8 cellular contexts compared by ENCODE assay signal in the genomic region with DNA sequence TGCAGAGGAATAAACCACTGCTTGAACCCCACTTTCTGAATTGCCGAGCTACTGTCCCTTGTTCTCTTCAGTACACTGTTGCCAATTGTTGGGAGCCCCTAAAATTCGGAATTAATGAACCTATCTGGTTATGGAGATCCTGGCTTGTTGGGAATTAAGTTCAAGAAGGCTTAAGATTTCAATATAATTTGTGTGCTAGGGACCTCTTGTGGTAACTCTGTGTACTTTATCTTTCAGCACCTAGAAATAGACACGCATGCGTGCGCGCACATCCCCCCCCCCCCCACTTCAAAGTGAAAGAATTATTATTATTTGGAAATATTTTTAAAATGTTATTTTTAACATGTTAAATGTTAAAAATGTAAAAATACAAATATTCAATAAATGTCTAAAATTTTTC. TPM values are rescaled to one million over a fixed set of nuclear protein-coding genes. Genes with fewer than 3 reads are reported as not detected.
DNase-seq lines count a peak whose midpoint lies in the region; ATAC-seq, FAIRE-seq and TF ChIP-seq lines count a peak whose summit lies in the region.

No MANE protein-coding gene starts in this region.

- no peaks in the 10 kb centered on the region for H3K9me2 ChIP-seq in SK-N-SH

- DNase-seq in DND-41 (no peak), SK-N-SH (peak; percentile 69), fibroblast of mammary gland (ENCODE audit: low read depth) (peak; percentile 74), pancreas (no peak), NCI-H510A treated with DMSO at 0.1 percent for 48 hours (lab: John Stamatoyannopoulos, UW) (no peak), aorta (no peak)
- peak; percentile 47 for DNase-seq in Jurkat, Clone E6-1 (ENCODE audit: low read depth, low spot score)
- DNase-seq in activated naive CD4-positive, alpha-beta T cell treated with anti-CD3 and anti-CD28 coated beads, Interleukin-2, amount 50 U/mL, for 72 hours (ENCODE audit: low spot score in 2 of 2), result no peak

- no peaks in the 10 kb centered on the region for H3K36me3 ChIP-seq in DND-41 (ENCODE audit: insufficient read depth, low read length)
- H3K36me3 ChIP-seq in SK-N-SH (replicated peaks in 1 of 2; ENCODE audit: control insufficient read depth in 1 of 2, insufficient read depth in 2 of 2, low read length in 1 of 2), result no peaks in the 10 kb centered on the region
- H3K36me3 ChIP-seq in pancreas, result no peaks in the 10 kb centered on the region
- H3K36me3 ChIP-seq in aorta (ENCODE audit: control insufficient read depth in 1 of 2, insufficient read depth in 2 of 2, low read length in 1 of 2), result no peaks in the 10 kb centered on the region

- TF ChIP-seq EP300 in SK-N-SH (IDR thresholded peaks at IDR 0.05; ENCODE audit: borderline replicate concordance in 1 of 2, low read depth in 1 of 2, low read length in 1 of 2), result no peak

- H3K27me3 ChIP-seq in DND-41 (ENCODE audit: insufficient read depth, low read length, poor library complexity), result no peaks in the 10 kb centered on the region
- H3K27me3 ChIP-seq in SK-N-SH (ENCODE audit: insufficient read depth), result no peaks in the 10 kb centered on the region
- H3K27me3 ChIP-seq in pancreas, result no peaks in the 10 kb centered on the region
- H3K27me3 ChIP-seq in aorta (ENCODE audit: control insufficient read depth in 1 of 2, insufficient read depth in 2 of 2, low read length in 1 of 2), result no peaks in the 10 kb centered on the region

- TF ChIP-seq CTCF in DND-41 (IDR thresholded peaks at IDR 0.05; ENCODE audit: borderline replicate concordance, extremely low read depth, low read length, poor library complexity, severe bottlenecking) (peak; percentile 58), SK-N-SH (IDR thresholded peaks at IDR 0.05) (peak; percentile 69), fibroblast of mammary gland (conservative IDR thresholded peaks at IDR 0.05; ENCODE audit: control insufficient read depth, insufficient read depth, low read depth, low read length) (peak; percentile 51), pancreas (IDR thresholded peaks at IDR 0.05) (peak; percentile 8 to 32 (median 15))

- no peak overlapping the region for H3K27ac Mint-ChIP-seq in activated naive CD4-positive, alpha-beta T cell treated with anti-CD3 and anti-CD28 coated beads, Interleukin-2, amount 50 U/mL, for 72 hours

- H3K4me1 ChIP-seq in DND-41 (ENCODE audit: insufficient read depth, low read length) (no peaks in the 10 kb centered on the region), SK-N-SH (ENCODE audit: control insufficient read depth in 1 of 2, insufficient read depth in 2 of 2, low read depth in 1 of 2, low read length in 1 of 2) (no peaks in the 10 kb centered on the region), pancreas (no peaks in the 10 kb centered on the region), aorta (ENCODE audit: control insufficient read depth in 1 of 2, insufficient read depth in 2 of 2, low read length in 2 of 2) (no peaks in the 10 kb centered on the region)

- H3K9ac ChIP-seq in DND-41 (ENCODE audit: low read depth, low read length) (no peak overlapping the region), SK-N-SH (no peak overlapping the region)

- peak; percentile 80 for TF ChIP-seq RAD21 in SK-N-SH (IDR thresholded peaks at IDR 0.05; ENCODE audit: low read length)

- no peaks in the 10 kb centered on the region for H3K9me3 ChIP-seq in DND-41 (ENCODE audit: insufficient read depth, low read length, severe bottlenecking)
- no peaks in the 10 kb centered on the region for H3K9me3 ChIP-seq in SK-N-SH
- no peaks in the 10 kb centered on the region for H3K9me3 ChIP-seq in pancreas
- no peaks in the 10 kb centered on the region for H3K9me3 ChIP-seq in aorta (ENCODE audit: control insufficient read depth, low read length)

- no peaks in the 10 kb centered on the region for H3F3A ChIP-seq in SK-N-SH (replicated peaks; ENCODE audit: insufficient read depth)

- no peak overlapping the region for H3K4me2 ChIP-seq in DND-41 (ENCODE audit: insufficient read depth, low read length)
- no peak overlapping the region for H3K4me2 ChIP-seq in SK-N-SH

- H3K36me3 Mint-ChIP-seq in activated naive CD4-positive, alpha-beta T cell treated with anti-CD3 and anti-CD28 coated beads, Interleukin-2, amount 50 U/mL, for 72 hours, result no peaks in the 10 kb centered on the region

- CTCF ChIA-PET in SK-N-SH (lab: Yijun Ruan, JAX), result interaction anchor here (0.6 to 4.6 kb wide), 17 partner anchors 8 to 1534 kb away, joined by 3 to 27 read pairs (median 3); partner anchors contain the start of genes GFM2 and NSA2

- WGBS in SK-N-SH (ENCODE audit: low lambda C conversion rate), result under 1% methylated on average over 6 of the region's 6 CpGs
- 4 to 6% methylated on average over 6 of the region's 6 CpGs for WGBS in pancreas, 2 donors
- WGBS in aorta, 2 donors, result 6 to 7% methylated on average over 6 of the region's 6 CpGs

- no peaks in the 10 kb centered on the region for H3K9me3 Mint-ChIP-seq in activated naive CD4-positive, alpha-beta T cell treated with anti-CD3 and anti-CD28 coated beads, Interleukin-2, amount 50 U/mL, for 72 hours

- H4K20me1 ChIP-seq in DND-41 (ENCODE audit: insufficient read depth, low read length) (no peaks in the 10 kb centered on the region), SK-N-SH (ENCODE audit: insufficient read depth) (no peaks in the 10 kb centered on the region)

- intact Hi-C loops in pancreas (cut with DNase I) (loop anchor here in 1 of 3 donors (10.0 kb wide), 1 partner anchor 245 kb away; no protein-coding TSS in a partner anchor), aorta (cut with DNase I) (loop anchor here (2.0 to 5.0 kb wide), 4 partner anchors 147 to 247 kb away; partner anchors contain the start of genes GFM2 (in 1 of the 2) and NSA2 (in 1 of the 2))

- H3K4me3 ChIP-seq in DND-41 (ENCODE audit: low read depth in 1 of 2, low read length in 2 of 2) (no peak overlapping the region), SK-N-SH (ENCODE audit: low read depth in 2 of 2, low read length in 1 of 2) (no peak overlapping the region), fibroblast of mammary gland (ENCODE audit: control insufficient read depth, low read depth, low read length) (no peak overlapping the region), pancreas (no peak overlapping the region), aorta (ENCODE audit: low read length in 2 of 2) (no peak overlapping the region)
- H3K4me3 ChIP-seq in Jurkat, Clone E6-1 (ENCODE audit: low read length), result no peak overlapping the region

- ATAC-seq in DND-41 (ENCODE audit: insufficient read depth, low read depth) (peak; percentile 53; the same call in 2 of the 3 replicates), pancreas (peak; percentile 55 to 81 (median 76)), aorta (ENCODE audit: low FRiP score) (no peak)
- ATAC-seq in activated naive CD4-positive, alpha-beta T cell treated with anti-CD3 and anti-CD28 coated beads, Interleukin-2, amount 50 U/mL, for 72 hours, result no peak

- POLR2A ChIA-PET in SK-N-SH (lab: Yijun Ruan, JAX), result no interaction called here

- FAIRE-seq in pancreas (lab: Jason Lieb, UNC), result peak; percentile 37

- H3K27ac ChIP-seq in DND-41 (ENCODE audit: low read length) (no peak overlapping the region), SK-N-SH (ENCODE audit: low read depth in 2 of 2, low read length in 1 of 2) (no peak overlapping the region), pancreas (no peak overlapping the region), aorta (ENCODE audit: low read depth in 1 of 2, low read length in 2 of 2) (no peak overlapping the region)

- H2AFZ ChIP-seq in DND-41 (ENCODE audit: low read depth, low read length) (no peak overlapping the region), SK-N-SH (ENCODE audit: low read depth) (no peak overlapping the region)

- H3K79me2 ChIP-seq in DND-41 (ENCODE audit: insufficient read depth, low read length) (no peaks in the 10 kb centered on the region), SK-N-SH (ENCODE audit: insufficient read depth) (no peaks in the 10 kb centered on the region)

TF ChIP-seq in SK-N-SH, 30 proteins besides CTCF, POLR2A, EP300 and RAD21:
- TF ChIP-seq GABPA (IDR thresholded peaks at IDR 0.05; ENCODE audit: low read depth) (no peak), FOSL2 (IDR thresholded peaks at IDR 0.05; ENCODE audit: borderline replicate concordance, low read depth) (no peak), SMC3 (IDR thresholded peaks at IDR 0.05; ENCODE audit: low read depth, low read length) (peak; percentile 58), TEAD4 (IDR thresholded peaks at IDR 0.05; ENCODE audit: borderline replicate concordance, insufficient read depth) (no peak), NRF1 (IDR thresholded peaks at IDR 0.05; ENCODE audit: low read depth, low read length) (peak; percentile 84)

RNA-seq across cellular contexts. Expression of gene FAM169A, which starts 53.3 kb away (rescaled TPM):
- polyA plus RNA-seq in Jurkat, Clone E6-1 (2012; ENCODE audit: insufficient read depth, insufficient read length), result 4.7 TPM
- polyA plus RNA-seq in SK-N-SH (2012; rRNA removed), result 2.6 and 3.3 TPM in 2 replicates
- 3.1 and 3.7 TPM in 2 replicates for polyA plus RNA-seq in SK-N-SH (2012; cell fraction: cytosol; rRNA removed)
- 2.0 and 4.8 TPM in 2 replicates for polyA plus RNA-seq in SK-N-SH (2012; cell fraction: nucleus; rRNA removed)
- total RNA-seq in pancreas, result 1 to 10 TPM in 5 of 6 donors, under 1 TPM in 1; 0.28 to 2.3 (median 1.6) TPM
- 1 to 10 TPM in 1 of 2 donors, under 1 TPM in 1; 0.61 to 2.4 TPM for polyA plus RNA-seq in pancreas
- 1 to 10 TPM; 6.1 to 7.8 TPM for total RNA-seq in activated naive CD4-positive, alpha-beta T cell treated with anti-CD3 and anti-CD28 coated beads, Interleukin-2, amount 50 U/mL, for 72 hours
- total RNA-seq in aorta, result 1 to 10 TPM; 1.0 to 2.2 TPM
- polyA plus RNA-seq in aorta, result under 1 TPM; 0.13 to 0.25 TPM

Comparison
In these comparisons a context has a peak if more than half of its experiments do, and no peak if none do; other contexts are left out.
1. ATAC-seq: peak in DND-41 (single experiment) and pancreas (4 of 4); none in activated naive CD4-positive, alpha-beta T cell treated with anti-CD3 and anti-CD28 coated beads, Interleukin-2, amount 50 U/mL, for 72 hours (0 of 2) and aorta (single experiment).
2. DNase-seq: peak in Jurkat, Clone E6-1 (single experiment), SK-N-SH (single experiment) and fibroblast of mammary gland (single experiment); none in DND-41 (single experiment), pancreas (0 of 6), NCI-H510A treated with DMSO at 0.1 percent for 48 hours (single experiment), activated naive CD4-positive, alpha-beta T cell treated with anti-CD3 and anti-CD28 coated beads, Interleukin-2, amount 50 U/mL, for 72 hours (0 of 2) and aorta (0 of 2).
3. CTCF ChIP-seq: peak in every context shown above with its lines; median percentile 69 in SK-N-SH; 58 in DND-41; 51 in fibroblast of mammary gland; 15 in pancreas.